Comparison of ENCODE assay signal across 22 cellular contexts in the genomic region with DNA sequence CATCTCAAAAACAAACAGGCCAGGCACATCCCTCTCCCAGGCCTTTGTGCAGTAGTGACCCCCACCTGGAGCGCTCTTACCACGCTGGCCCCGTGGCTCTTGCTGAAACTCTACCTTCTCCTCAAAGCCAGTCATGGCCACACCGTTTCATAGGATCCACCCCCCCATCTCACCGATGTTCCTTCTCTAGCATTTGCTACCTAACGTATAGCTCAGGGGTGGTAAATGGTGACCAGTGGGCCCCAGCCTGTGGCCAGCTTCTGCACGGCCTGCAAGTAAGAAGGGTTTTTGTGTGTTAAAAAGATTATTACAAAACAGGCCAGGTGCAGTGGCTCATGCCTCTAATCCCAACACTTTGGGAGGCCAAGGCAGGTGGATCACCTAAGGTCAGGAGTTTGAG.
"Had no signal": no experiment of that assay in that cellular context is flagged by ENCODE, and none has a peak within 500 bp of the region (broad histone marks: within the 10 kb centered on the region; RNA-seq: fewer than 3 reads in every experiment).

No MANE protein-coding gene starts in this region.

- H3K4me1 ChIP-seq: adrenal gland, breast epithelium, psoas muscle had no signal

- ATAC-seq: naive thymus-derived CD8-positive, alpha-beta T cell; psoas muscle had no signal

- H3K9me3 ChIP-seq: adrenal gland, breast epithelium, left ventricle myocardium inferior, psoas muscle, right atrium auricular region, thyroid gland had no signal

- H3K27me3 Mint-ChIP-seq: activated naive CD4-positive, alpha-beta T cell treated with anti-CD3 and anti-CD28 coated beads, Interleukin-2, amount 50 U/mL, for 24 hours; central memory CD8-positive, alpha-beta T cell; naive thymus-derived CD8-positive, alpha-beta T cell; stimulated activated naive CD8-positive, alpha-beta T cell treated with anti-CD3 and anti-CD28 coated beads, Interleukin-15, Interleukin-2, amounts not matched to agents 100 ng/mL and 50 ng/mL, for 24 hours had no signal

- H3K27ac Mint-ChIP-seq: activated naive CD4-positive, alpha-beta T cell treated with anti-CD3 and anti-CD28 coated beads, Interleukin-2, amount 50 U/mL, for 24 hours; activated T-helper 1 cell treated with anti-CD3 and anti-CD28 coated beads, Interleukin-12 subunit alpha, Interleukin-12 subunit beta, Interleukin-2, Interleukin-4 antibody, amounts not matched to agents 30 ng/mL and 10 ng/mL and 1 ng/mL, durations not matched to agents 14 hours and 24 hours and 36 hours; mesothelial cell of epicardium; stimulated activated naive CD8-positive, alpha-beta T cell treated with anti-CD3 and anti-CD28 coated beads, Interleukin-15, Interleukin-2, amounts not matched to agents 100 ng/mL and 50 ng/mL, for 24 hours had no signal

- H3K4me3 ChIP-seq: adrenal gland, breast epithelium, left ventricle myocardium inferior, psoas muscle, right atrium auricular region, thyroid gland had no signal

- H3K36me3 Mint-ChIP-seq: activated naive CD4-positive, alpha-beta T cell treated with anti-CD3 and anti-CD28 coated beads, Interleukin-2, amount 50 U/mL, for 24 hours; mesothelial cell of epicardium had no signal

- H3K36me3 ChIP-seq: adrenal gland, breast epithelium, left ventricle myocardium inferior, right atrium auricular region, thyroid gland had no signal

- H3K9me3 Mint-ChIP-seq: activated naive CD4-positive, alpha-beta T cell treated with anti-CD3 and anti-CD28 coated beads, Interleukin-2, amount 50 U/mL, for 24 hours; activated T-helper 1 cell treated with anti-CD3 and anti-CD28 coated beads, Interleukin-12 subunit alpha, Interleukin-12 subunit beta, Interleukin-2, Interleukin-4 antibody, amounts not matched to agents 30 ng/mL and 10 ng/mL and 1 ng/mL, durations not matched to agents 14 hours and 24 hours and 36 hours; central memory CD8-positive, alpha-beta T cell; mesothelial cell of epicardium; naive thymus-derived CD8-positive, alpha-beta T cell; stimulated activated naive CD8-positive, alpha-beta T cell treated with anti-CD3 and anti-CD28 coated beads, Interleukin-15, Interleukin-2, amounts not matched to agents 100 ng/mL and 50 ng/mL, for 24 hours had no signal

- H3K27me3 ChIP-seq: adrenal gland, breast epithelium, right atrium auricular region, thyroid gland had no signal

- H3K4me1 Mint-ChIP-seq: activated naive CD4-positive, alpha-beta T cell treated with anti-CD3 and anti-CD28 coated beads, Interleukin-2, amount 50 U/mL, for 24 hours; central memory CD8-positive, alpha-beta T cell; naive thymus-derived CD8-positive, alpha-beta T cell had no signal

- H3K4me3 Mint-ChIP-seq: activated naive CD4-positive, alpha-beta T cell treated with anti-CD3 and anti-CD28 coated beads, Interleukin-2, amount 50 U/mL, for 24 hours; activated T-helper 1 cell treated with anti-CD3 and anti-CD28 coated beads, Interleukin-12 subunit alpha, Interleukin-12 subunit beta, Interleukin-2, Interleukin-4 antibody, amounts not matched to agents 30 ng/mL and 10 ng/mL and 1 ng/mL, durations not matched to agents 14 hours and 24 hours and 36 hours; central memory CD8-positive, alpha-beta T cell; mesothelial cell of epicardium; naive thymus-derived CD8-positive, alpha-beta T cell; stimulated activated naive CD8-positive, alpha-beta T cell treated with anti-CD3 and anti-CD28 coated beads, Interleukin-15, Interleukin-2, amounts not matched to agents 100 ng/mL and 50 ng/mL, for 24 hours had no signal

- DNase-seq: activated CD4-positive, alpha-beta T cell treated with anti-CD3 and anti-CD28 coated beads, Interleukin-2, amount 50 U/mL, for 4 hours; activated CD4-positive, CD25-positive, alpha-beta regulatory T cell treated with anti-CD3 and anti-CD28 coated beads, Interleukin-2, amount 50 U/mL, for 72 hours; activated gamma-delta T cell treated with Interleukin-2 at 50 U/mL for 16 hours; effector memory CD4-positive, alpha-beta T cell; foreskin melanocyte; hippocampal formation; left ventricle myocardium inferior; mammary epithelial cell; naive thymus-derived CD8-positive, alpha-beta T cell; psoas muscle; stimulated activated CD4-positive, alpha-beta T cell treated with anti-CD3 and anti-CD28 coated beads, Interleukin-4, amount 100 ng/mL, for 24 hours; substantia nigra; SW 1271; thyroid gland had no signal

- H3K27ac ChIP-seq: adrenal gland, breast epithelium, left ventricle myocardium inferior, psoas muscle, right atrium auricular region, thyroid gland had no signal
